In genomic region chr6:154773610-154774089, GRCh38 we compare ENCODE assay signal across 10 cellular contexts. TPM values are rescaled to one million over a fixed set of nuclear protein-coding genes. Genes with fewer than 3 reads are reported as not detected.
DNase-seq lines count a peak whose midpoint lies in the region; ATAC-seq lines count a peak whose summit lies in the region.
"Had no signal": no experiment of that assay in that cellular context is flagged by ENCODE, and none has a peak within 500 bp of the region (broad histone marks: within the 10 kb centered on the region; RNA-seq: fewer than 3 reads in every experiment).

No MANE protein-coding gene starts in this region.

- ATAC-seq in GM18517 (IDR thresholded peaks at IDR 0.05; ENCODE audit: unreplicated experiment) (peak; percentile 98), GM19455 (IDR thresholded peaks at IDR 0.05; ENCODE audit: unreplicated experiment) (peak; percentile 97), HG02973 (IDR thresholded peaks at IDR 0.05; ENCODE audit: unreplicated experiment) (peak; percentile 98)

- DNase-seq in activated T-helper 1 cell treated with anti-CD3 and anti-CD28 coated beads, Interleukin-12 subunit alpha, Interleukin-12 subunit beta, Interleukin-2, Interleukin-4 antibody, amounts not matched to agents 30 ng/mL and 10 ng/mL and 1 ng/mL, durations not matched to agents 14 hours and 24 hours and 36 hours (ENCODE audit: low spot score) = no peak
- no peak for DNase-seq in stimulated activated naive CD4-positive, alpha-beta T cell treated with Interleukin-2 at 50 U/mL for 16 hours (lab: John Stamatoyannopoulos, UW)
- no peak for DNase-seq in HuH-7.5 (ENCODE audit: low spot score)
- no peak for DNase-seq in RKO (ENCODE audit: low spot score)
- DNase-seq in stimulated activated CD4-positive, alpha-beta T cell treated with anti-CD3 and anti-CD28 coated beads, Interleukin-1b, Interleukin-23, amount 100 ng/mL, for 48 hours = no peak
- DNase-seq: activated naive CD4-positive, alpha-beta T cell; NCI-H524 treated with DMSO at 0.1 percent for 48 hours had no signal

- peak overlapping the region; percentile 48 for H3K27ac Mint-ChIP-seq in activated T-helper 1 cell treated with anti-CD3 and anti-CD28 coated beads, Interleukin-12 subunit alpha, Interleukin-12 subunit beta, Interleukin-2, Interleukin-4 antibody, amounts not matched to agents 30 ng/mL and 10 ng/mL and 1 ng/mL, durations not matched to agents 14 hours and 24 hours and 36 hours

- peaks cover 20% of the 10 kb centered on the region for H3K36me3 Mint-ChIP-seq in activated T-helper 1 cell treated with anti-CD3 and anti-CD28 coated beads, Interleukin-12 subunit alpha, Interleukin-12 subunit beta, Interleukin-2, Interleukin-4 antibody, amounts not matched to agents 30 ng/mL and 10 ng/mL and 1 ng/mL, durations not matched to agents 14 hours and 24 hours and 36 hours (ENCODE audit: low read depth)

- H3K9me3 Mint-ChIP-seq in activated T-helper 1 cell treated with anti-CD3 and anti-CD28 coated beads, Interleukin-12 subunit alpha, Interleukin-12 subunit beta, Interleukin-2, Interleukin-4 antibody, amounts not matched to agents 30 ng/mL and 10 ng/mL and 1 ng/mL, durations not matched to agents 14 hours and 24 hours and 36 hours = no peaks in the 10 kb centered on the region

- intact Hi-C loops in activated T-helper 1 cell treated with anti-CD3 and anti-CD28 coated beads, Interleukin-12 subunit alpha, Interleukin-12 subunit beta, Interleukin-2, Interleukin-4 antibody, amounts not matched to agents 30 ng/mL and 10 ng/mL and 1 ng/mL, durations not matched to agents 14 hours and 24 hours and 36 hours (cut with micrococcal nuclease) = loop anchor here (1.0 kb wide), 3 partner anchors 9 to 645 kb away; no protein-coding TSS in a partner anchor

- no peak overlapping the region for H3K4me3 Mint-ChIP-seq in activated T-helper 1 cell treated with anti-CD3 and anti-CD28 coated beads, Interleukin-12 subunit alpha, Interleukin-12 subunit beta, Interleukin-2, Interleukin-4 antibody, amounts not matched to agents 30 ng/mL and 10 ng/mL and 1 ng/mL, durations not matched to agents 14 hours and 24 hours and 36 hours

- H3K27me3 Mint-ChIP-seq in activated T-helper 1 cell treated with anti-CD3 and anti-CD28 coated beads, Interleukin-12 subunit alpha, Interleukin-12 subunit beta, Interleukin-2, Interleukin-4 antibody, amounts not matched to agents 30 ng/mL and 10 ng/mL and 1 ng/mL, durations not matched to agents 14 hours and 24 hours and 36 hours (ENCODE audit: insufficient read depth) = no peaks in the 10 kb centered on the region

- H3K4me1 Mint-ChIP-seq in activated T-helper 1 cell treated with anti-CD3 and anti-CD28 coated beads, Interleukin-12 subunit alpha, Interleukin-12 subunit beta, Interleukin-2, Interleukin-4 antibody, amounts not matched to agents 30 ng/mL and 10 ng/mL and 1 ng/mL, durations not matched to agents 14 hours and 24 hours and 36 hours (ENCODE audit: low read depth) = peaks cover 39% of the 10 kb centered on the region

RNA-seq across cellular contexts. Expression of gene SCAF8, which starts 40.4 kb away (rescaled TPM):
- total RNA-seq in activated T-helper 1 cell treated with anti-CD3 and anti-CD28 coated beads, Interleukin-12 subunit alpha, Interleukin-12 subunit beta, Interleukin-2, Interleukin-4 antibody, amounts not matched to agents 30 ng/mL and 10 ng/mL and 1 ng/mL, durations not matched to agents 14 hours and 24 hours and 36 hours = 37.7 and 40.9 TPM in 2 replicates
